ENCODE assay signal across 1 cellular context in the genomic region with DNA sequence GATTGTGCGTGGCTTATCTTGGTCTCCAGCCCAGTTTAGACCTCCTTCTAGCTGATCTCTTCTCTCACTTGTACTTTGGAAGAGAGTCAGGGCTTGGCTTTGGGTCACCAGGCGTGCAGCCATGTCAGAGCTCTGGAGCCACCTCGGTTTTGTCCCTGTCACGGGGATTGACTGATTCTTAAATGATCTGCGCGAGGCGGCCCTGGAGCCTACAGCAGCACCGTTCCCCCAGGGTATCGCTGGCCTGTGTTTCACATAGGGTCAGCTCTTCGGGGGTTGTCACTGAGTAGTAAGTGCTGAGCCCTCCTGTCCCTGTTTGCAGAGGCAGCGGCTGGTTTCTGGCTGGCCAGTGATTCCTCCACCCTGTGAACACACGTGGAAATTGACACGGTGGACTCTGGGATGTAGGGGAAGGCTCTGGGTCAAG.
TF ChIP-seq lines count a peak whose summit lies in the region.

No MANE protein-coding gene starts in this region.

TF ChIP-seq in GM23338, 12 proteins besides CTCF, POLR2A, EP300 and RAD21 (continued from another document):
- no peak for TF ChIP-seq ZNF462 (CRISPR knock-in tag; IDR thresholded peaks at IDR 0.05)
- no peak for TF ChIP-seq ZNF114 (CRISPR knock-in tag; IDR thresholded peaks at IDR 0.05)
- TF ChIP-seq ETS1 (IDR thresholded peaks at IDR 0.05) = no peak
- TF ChIP-seq EZH2 (IDR thresholded peaks at IDR 0.05; ENCODE audit: low read depth, unreplicated experiment) = no peak
